ENCODE assay signal across 1 cellular context in the genomic region with DNA sequence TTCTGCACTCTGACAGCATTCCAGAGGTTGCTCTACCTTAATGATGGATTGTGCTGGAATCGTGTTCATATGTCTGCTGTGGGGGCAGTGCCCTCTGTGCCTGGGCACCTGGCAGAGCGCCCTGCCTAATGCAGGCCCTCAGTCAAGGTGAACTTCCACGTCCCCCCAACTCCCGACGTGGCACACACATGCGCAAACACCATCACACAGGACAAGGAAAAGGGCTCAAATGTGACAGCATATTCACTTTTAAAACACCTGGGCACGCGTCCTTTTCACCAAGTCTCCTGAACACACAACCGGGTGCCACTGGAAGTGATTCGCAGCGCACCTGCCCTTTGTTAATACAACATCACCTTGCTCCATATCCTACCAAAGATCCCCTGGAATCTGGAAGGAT.
TF ChIP-seq lines count a peak whose summit lies in the region.

No MANE protein-coding gene starts in this region.

TF ChIP-seq in HepG2, 621 proteins besides CTCF, POLR2A, EP300 and RAD21:
- TF ChIP-seq ZC3H13 (CRISPR knock-in tag; IDR thresholded peaks at IDR 0.05) (no peak), SMAD9 (CRISPR knock-in tag; IDR thresholded peaks at IDR 0.05) (no peak), JUNB (CRISPR knock-in tag; IDR thresholded peaks at IDR 0.05; ENCODE audit: borderline replicate concordance) (no peak), TSC22D2 (CRISPR knock-in tag; IDR thresholded peaks at IDR 0.05; ENCODE audit: borderline replicate concordance) (no peak)
- TF ChIP-seq, protein P1, sequence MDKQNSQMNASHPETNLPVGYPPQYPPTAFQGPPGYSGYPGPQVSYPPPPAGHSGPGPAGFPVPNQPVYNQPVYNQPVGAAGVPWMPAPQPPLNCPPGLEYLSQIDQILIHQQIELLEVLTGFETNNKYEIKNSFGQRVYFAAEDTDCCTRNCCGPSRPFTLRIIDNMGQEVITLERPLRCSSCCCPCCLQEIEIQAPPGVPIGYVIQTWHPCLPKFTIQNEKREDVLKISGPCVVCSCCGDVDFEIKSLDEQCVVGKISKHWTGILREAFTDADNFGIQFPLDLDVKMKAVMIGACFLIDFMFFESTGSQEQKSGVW (CRISPR knock-in tag; IDR thresholded peaks at IDR 0.05; ENCODE audit: borderline replicate concordance) = no peak
- TF ChIP-seq, protein P2, sequence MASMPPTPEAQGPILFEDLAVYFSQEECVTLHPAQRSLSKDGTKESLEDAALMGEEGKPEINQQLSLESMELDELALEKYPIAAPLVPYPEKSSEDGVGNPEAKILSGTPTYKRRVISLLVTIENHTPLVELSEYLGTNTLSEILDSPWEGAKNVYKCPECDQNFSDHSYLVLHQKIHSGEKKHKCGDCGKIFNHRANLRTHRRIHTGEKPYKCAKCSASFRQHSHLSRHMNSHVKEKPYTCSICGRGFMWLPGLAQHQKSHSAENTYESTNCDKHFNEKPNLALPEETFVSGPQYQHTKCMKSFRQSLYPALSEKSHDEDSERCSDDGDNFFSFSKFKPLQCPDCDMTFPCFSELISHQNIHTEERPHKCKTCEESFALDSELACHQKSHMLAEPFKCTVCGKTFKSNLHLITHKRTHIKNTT (CRISPR knock-in tag; IDR thresholded peaks at IDR 0.05) = no peak
- TF ChIP-seq, protein P3, sequence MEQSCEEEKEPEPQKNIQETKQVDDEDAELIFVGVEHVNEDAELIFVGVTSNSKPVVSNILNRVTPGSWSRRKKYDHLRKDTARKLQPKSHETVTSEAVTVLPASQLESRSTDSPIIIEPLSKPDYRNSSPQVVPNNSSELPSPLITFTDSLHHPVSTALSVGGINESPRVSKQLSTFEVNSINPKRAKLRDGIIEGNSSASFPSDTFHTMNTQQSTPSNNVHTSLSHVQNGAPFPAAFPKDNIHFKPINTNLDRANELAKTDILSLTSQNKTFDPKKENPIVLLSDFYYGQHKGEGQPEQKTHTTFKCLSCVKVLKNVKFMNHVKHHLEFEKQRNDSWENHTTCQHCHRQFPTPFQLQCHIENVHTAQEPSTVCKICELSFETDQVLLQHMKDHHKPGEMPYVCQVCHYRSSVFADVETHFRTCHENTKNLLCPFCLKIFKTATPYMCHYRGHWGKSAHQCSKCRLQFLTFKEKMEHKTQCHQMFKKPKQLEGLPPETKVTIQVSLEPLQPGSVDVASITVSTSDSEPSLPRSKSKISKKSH (CRISPR knock-in tag; IDR thresholded peaks at IDR 0.05; ENCODE audit: borderline replicate concordance) = no peak
